In genomic region chr1:170063109-170063826, GRCh38 we compare ENCODE assay signal across 18 cellular contexts. TPM values are rescaled to one million over a fixed set of nuclear protein-coding genes. Genes with fewer than 3 reads are reported as not detected.
DNase-seq lines count a peak whose midpoint lies in the region; ATAC-seq and TF ChIP-seq lines count a peak whose summit lies in the region.
"Had no signal": no experiment of that assay in that cellular context is flagged by ENCODE, and none has a peak within 500 bp of the region (broad histone marks: within the 10 kb centered on the region; RNA-seq: fewer than 3 reads in every experiment).

No MANE protein-coding gene starts in this region.

- H3K9me3 ChIP-seq in mucosa of descending colon (peaks cover 5% of the 10 kb centered on the region), H9 (ENCODE audit: control insufficient read depth, low read depth, low read length) (no peaks in the 10 kb centered on the region)

- no peak overlapping the region for H3K14ac ChIP-seq in H9 (ENCODE audit: insufficient read depth, low read length)

- H3K9me3 Mint-ChIP-seq in H9 = peaks cover 0 to 5% of the 10 kb centered on the region in 2 experiments; a peak in 3 of 5 replicates

- no peaks in the 10 kb centered on the region for H3K79me2 ChIP-seq in H9 (ENCODE audit: insufficient read depth, low read length)

- H3K79me1 ChIP-seq in H9 (ENCODE audit: insufficient read depth, low read depth, low read length, poor library complexity, severe bottlenecking) = no peaks in the 10 kb centered on the region

- H3K27me3 Mint-ChIP-seq in H9 (ENCODE audit: low read depth) = no peaks in the 10 kb centered on the region

- H4K8ac ChIP-seq in H9 (replicated peaks; ENCODE audit: insufficient read length, low read depth, low read length) = no peak overlapping the region

- H3K18ac ChIP-seq in H9 (ENCODE audit: insufficient read length, low read depth, low read length) = no peak overlapping the region

- no peak overlapping the region for H2BK12ac ChIP-seq in H9 (ENCODE audit: insufficient read length, low read depth, low read length)

- H3K9ac ChIP-seq in H9 (ENCODE audit: extremely low read depth, insufficient read length, low read length) = no peak overlapping the region

- H3K27me3 ChIP-seq in H9 (ENCODE audit: insufficient read depth, low read length) = no peaks in the 10 kb centered on the region
- H3K27me3 ChIP-seq: left lung had no signal

- no peaks in the 10 kb centered on the region for H3K36me3 ChIP-seq in mucosa of descending colon (ENCODE audit: low read depth)
- H3K36me3 ChIP-seq: left lung had no signal

- H3K4me1 ChIP-seq in mucosa of descending colon (ENCODE audit: low read depth) (peaks cover 1% of the 10 kb centered on the region), H9 (ENCODE audit: insufficient read depth, low read length) (no peaks in the 10 kb centered on the region)

- peaks cover 0 to 2% of the 10 kb centered on the region in 2 experiments; a peak in 1 of 4 replicates for H3K4me1 Mint-ChIP-seq in H9

- H3K4ac ChIP-seq in H9 (ENCODE audit: low read depth, low read length) = no peak overlapping the region

- H4K91ac ChIP-seq in H9 (ENCODE audit: insufficient read length, low read depth, low read length) = no peak overlapping the region

- no peak overlapping the region for H4K5ac ChIP-seq in H9 (ENCODE audit: insufficient read length, low read depth, low read length)

- H3K4me2 ChIP-seq in H9 (ENCODE audit: insufficient read depth, insufficient read length, low read length) = no peak overlapping the region

- H3T11ph ChIP-seq in H9 (ENCODE audit: low read length) = no peak overlapping the region

- H3K23ac ChIP-seq in H9 (ENCODE audit: insufficient read length, low read depth, low read length) = no peak overlapping the region

- no peak overlapping the region for H2BK15ac ChIP-seq in H9 (ENCODE audit: low read depth, low read length)

- H2BK5ac ChIP-seq in H9 (ENCODE audit: insufficient read length, low read length) = no peak overlapping the region

- H2BK20ac ChIP-seq in H9 (ENCODE audit: low read depth, low read length, poor library complexity, severe bottlenecking) = no peak overlapping the region

- H3K4me3 ChIP-seq in choroid plexus epithelial cell (ENCODE audit: low read depth, low read length) (no peak overlapping the region), mucosa of descending colon (no peak overlapping the region)
- H3K4me3 ChIP-seq: left lung had no signal

- 0 out of 7 replicates have a peak, but pooled peaks cover 0 to 2% (median 0%) of the 10 kb centered on the region in 3 experiments for H3K36me3 Mint-ChIP-seq in H9 (ENCODE audit: insufficient read depth in 1 of 3, low read depth in 3 of 3)

- no peak overlapping the region for H3K56ac ChIP-seq in H9 (ENCODE audit: insufficient read length, low read depth, low read length)

- H3K27ac ChIP-seq in H9 (ENCODE audit: insufficient read length, low read depth, low read length) = no peak overlapping the region
- H3K27ac ChIP-seq: left lung had no signal

- H2BK120ac ChIP-seq in H9 (ENCODE audit: low read depth, low read length, poor library complexity, severe bottlenecking) = no peak overlapping the region

- H3K27ac Mint-ChIP-seq in H9 = no peak overlapping the region
- H3K27ac Mint-ChIP-seq: T-helper 2 cell treated with Interferon-gamma antibody and Interleukin-4, amounts not matched to agents 5 μg/mL and 100 μg/mL, for 36 hours had no signal

- H3K23me2 ChIP-seq in H9 (ENCODE audit: insufficient read length, low read depth, low read length, poor library complexity, severe bottlenecking) = no peaks in the 10 kb centered on the region

- no peak overlapping the region for H2AK5ac ChIP-seq in H9 (ENCODE audit: insufficient read length, low read length)

- H3K4me3 Mint-ChIP-seq in H9 = no peak overlapping the region
- H3K4me3 Mint-ChIP-seq: T-helper 2 cell treated with Interferon-gamma antibody and Interleukin-4, amounts not matched to agents 5 μg/mL and 100 μg/mL, for 36 hours had no signal

- no peak for TF ChIP-seq CTCF in choroid plexus epithelial cell (conservative IDR thresholded peaks at IDR 0.05; ENCODE audit: low read depth, low read length)
- no peak for TF ChIP-seq CTCF in mucosa of descending colon (IDR thresholded peaks at IDR 0.05)
- no peak for TF ChIP-seq CTCF in H9 (conservative IDR thresholded peaks at IDR 0.05)

- no CpG with 5 or more reads among the region's 5 CpGs for WGBS in H9 (ENCODE audit: extremely low coverage, insufficient read length, low lambda C conversion rate)

- no peaks in the 10 kb centered on the region for H4K20me1 ChIP-seq in H9 (ENCODE audit: control insufficient read depth, insufficient read depth, insufficient read length)

- ATAC-seq in mucosa of descending colon = peak; percentile 62
- ATAC-seq: left lung, sciatic nerve had no signal

- intact Hi-C loops in mucosa of descending colon (cut with DNase I, micrococcal nuclease) = no loop called here

- H2AFZ ChIP-seq in H9 (ENCODE audit: low read length) = no peak overlapping the region

- DNase-seq in Daoy (ENCODE audit: low read depth) (peak; percentile 15), M059J (ENCODE audit: low read depth) (peak; percentile 37), choroid plexus epithelial cell (ENCODE audit: low read depth) (peak; percentile 13), mucosa of descending colon (no peak), NCI-H748 treated with DMSO at 0.1 percent for 48 hours (lab: John Stamatoyannopoulos, UW) (no peak), H9 (no peak), NCI-H1105 (lab: John Stamatoyannopoulos, UW) (no peak)
- no peak for DNase-seq in central memory CD4-positive, alpha-beta T cell
- DNase-seq: activated CD8-positive, alpha-beta memory T cell treated with anti-CD3 and anti-CD28 coated beads, Interleukin-2, amount 50 U/mL, for 48 hours; activated naive CD4-positive, alpha-beta T cell; AML-193; KG1; left lung; NCI-H1417 treated with DMSO at 0.1 percent for 48 hours; NCI-H2227 treated with DMSO at 0.1 percent for 48 hours; SHP77 treated with DMSO at 0.1 percent for 48 hours had no signal

RNA-seq across cellular contexts. Expression of gene KIFAP3, which starts 11.2 kb away (rescaled TPM):
- total RNA-seq in Daoy (2014; rRNA removed; shearing (Covaris generic)) = 20.5 and 21.9 TPM in 2 replicates
- 14.4 and 25.7 TPM in 2 replicates for total RNA-seq in M059J (2014; rRNA removed; shearing (Covaris generic))
- 10 to 100 TPM; 22.5 to 42.8 (median 36.2) TPM for total RNA-seq in mucosa of descending colon
- 3.8 TPM in 2 replicates for total RNA-seq in H9 (2021)

Comparison
In these comparisons a context has a peak if more than half of its experiments do, and no peak if none do; other contexts are left out.
1. DNase-seq: peak in Daoy (single experiment), M059J (single experiment) and choroid plexus epithelial cell (single experiment); none in mucosa of descending colon (0 of 3), NCI-H748 treated with DMSO at 0.1 percent for 48 hours (single experiment), H9 (single experiment), NCI-H1105 (single experiment) and central memory CD4-positive, alpha-beta T cell (single experiment).